ENCODE assay signal across 11 cellular contexts in the genomic region with DNA sequence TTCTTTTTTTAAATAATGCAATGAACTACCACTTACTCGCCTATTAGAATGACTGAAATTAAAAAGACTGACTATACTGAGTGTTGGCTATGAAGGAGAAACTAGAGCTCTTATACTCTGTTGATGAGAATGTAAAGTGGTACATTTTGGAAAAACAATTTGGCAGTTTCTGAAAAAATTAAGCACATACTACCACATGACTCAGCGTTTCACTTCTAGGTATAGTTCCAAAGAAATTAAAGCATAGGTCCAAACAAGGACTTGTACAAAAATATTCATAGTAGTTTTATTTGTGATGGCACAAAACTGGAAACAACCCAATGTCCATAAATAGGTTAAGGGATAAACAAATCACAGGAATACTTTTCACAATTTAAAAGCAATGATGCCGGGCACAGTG. TPM values are rescaled to one million over a fixed set of nuclear protein-coding genes. Genes with fewer than 3 reads are reported as not detected.
"Had no signal": no experiment of that assay in that cellular context is flagged by ENCODE, and none has a peak within 500 bp of the region (broad histone marks: within the 10 kb centered on the region; RNA-seq: fewer than 3 reads in every experiment).

No MANE protein-coding gene starts in this region.

- H3K36me3 ChIP-seq: HAP-1 had no signal

- H2AFZ ChIP-seq: GM23248 had no signal

- H3K27ac ChIP-seq: GM23248, HL-60 had no signal

- H3K4me3 ChIP-seq: GM23248, HAP-1 had no signal

- H3K9me3 Mint-ChIP-seq: HFFc6 had no signal

- H3K9me3 ChIP-seq: HAP-1 had no signal

- H3K4me3 Mint-ChIP-seq: HFFc6 had no signal

- H3K27ac Mint-ChIP-seq: HFFc6 had no signal

- H3K9ac ChIP-seq: GM23248 had no signal

- DNase-seq: GM23248, GOT3, H7, HFFc6, KBM-7 had no signal

- H3K4me1 ChIP-seq: HAP-1 had no signal

- ATAC-seq: HCT116, HepG2 had no signal

RNA-seq across cellular contexts. Expression of a gene that starts 22.4 kb away (rescaled TPM):
- total RNA-seq: GM23248, HFFc6 had no signal
- polyA plus RNA-seq: GM23248 had no signal

RNA-seq across cellular contexts. Expression of a gene that starts 26.9 kb away (rescaled TPM):
- total RNA-seq: GM23248, H4, H7, HepG2, HT1080 had no signal
- polyA plus RNA-seq: GM23248, HepG2 had no signal
